In the genomic region with DNA sequence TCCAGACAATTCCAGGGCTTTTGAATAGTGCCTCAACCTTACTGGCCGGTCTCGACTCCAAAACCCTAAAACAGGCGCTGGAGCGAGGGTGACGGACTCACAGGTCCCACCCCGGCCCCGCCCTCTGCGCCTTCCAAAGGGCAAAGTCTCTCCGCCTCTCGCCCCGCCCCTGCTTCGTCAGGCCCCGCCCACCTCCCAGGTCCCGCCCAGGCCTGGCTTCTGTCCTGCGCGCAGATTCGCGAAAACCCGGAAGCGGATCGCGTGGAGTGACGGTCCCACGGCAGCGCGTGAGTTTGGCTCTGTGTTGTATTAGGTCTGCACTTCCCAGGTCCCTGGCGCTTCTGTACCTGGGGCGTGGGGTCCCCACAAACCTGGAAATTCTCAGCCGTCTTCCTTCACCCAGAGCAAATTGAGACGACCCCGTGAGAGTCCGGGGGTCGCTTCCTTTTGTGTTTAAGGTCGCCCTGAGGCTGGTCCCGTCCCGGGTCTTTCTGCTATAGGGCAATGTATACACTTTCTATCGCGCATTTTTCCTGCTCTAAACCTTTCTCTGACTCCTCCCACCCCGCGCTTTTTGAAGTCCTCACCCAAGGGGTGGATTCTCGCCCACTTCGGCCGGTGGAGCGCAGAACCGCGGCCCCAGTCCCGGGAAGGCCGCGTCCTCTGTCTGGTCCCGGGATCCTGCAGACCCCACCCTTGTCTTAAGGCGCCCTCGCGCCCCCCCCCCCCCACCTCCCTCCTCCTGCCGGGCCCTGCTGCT, we compare ENCODE assay signal across 8 cellular contexts. TPM values are rescaled to one million over a fixed set of nuclear protein-coding genes. Genes with fewer than 3 reads are reported as not detected.
DNase-seq lines count a peak whose midpoint lies in the region; ATAC-seq and TF ChIP-seq lines count a peak whose summit lies in the region.

A gene (plus strand): TSS at position 231 of the 760 bp plus-strand sequence. CDS start 16,090 bp downstream, outside the sequence.

- H3K9me3 Mint-ChIP-seq in activated T-helper 17 cell treated with anti-CD3 and anti-CD28 coated beads, Interleukin-2, amount 50 U/mL, for 72 hours, result peaks cover 23% of the 10 kb centered on the region
- peaks cover 10% of the 10 kb centered on the region for H3K9me3 Mint-ChIP-seq in natural killer cell treated with Interleukin-12 subunit alpha and Interleukin-12 subunit beta and Interleukin-15 and Interleukin-18, amount 100 ng/mL, for 72 hours
- peaks cover 10 to 13% of the 10 kb centered on the region in 2 donors for H3K9me3 Mint-ChIP-seq in stimulated activated naive B cell treated with anti-CD40 and anti-IgM and Interleukin-4, amounts not matched to agents 10 μg/mL and 1 μg/mL and 100 μg/mL, for 72 hours

- TF ChIP-seq CTCF in BE2C (IDR thresholded peaks at IDR 0.05; ENCODE audit: low read depth, low read length) (no peak), fibroblast of pulmonary artery (IDR thresholded peaks at IDR 0.05; ENCODE audit: low read length, missing control alignments) (no peak)

- H3K27me3 Mint-ChIP-seq in activated T-helper 17 cell treated with anti-CD3 and anti-CD28 coated beads, Interleukin-2, amount 50 U/mL, for 72 hours, result peaks cover 8% of the 10 kb centered on the region
- H3K27me3 Mint-ChIP-seq in natural killer cell treated with Interleukin-12 subunit alpha and Interleukin-12 subunit beta and Interleukin-15 and Interleukin-18, amount 100 ng/mL, for 72 hours, result peaks cover 0 to 12% of the 10 kb centered on the region in 2 donors
- peaks cover 26 to 32% of the 10 kb centered on the region in 2 donors for H3K27me3 Mint-ChIP-seq in stimulated activated naive B cell treated with anti-CD40 and anti-IgM and Interleukin-4, amounts not matched to agents 10 μg/mL and 1 μg/mL and 100 μg/mL, for 72 hours

- DNase-seq in BE2C (peak; percentile 95), HS-5 (ENCODE audit: low read depth) (peak; percentile 20), fibroblast of pulmonary artery (ENCODE audit: low read depth) (peak; percentile 87)
- peak; percentile 91 for DNase-seq in natural killer cell treated with Interleukin-12 subunit alpha and Interleukin-12 subunit beta and Interleukin-15 and Interleukin-18, amount 100 ng/mL, for 72 hours (ENCODE audit: low spot score)
- peak; percentile 87 for DNase-seq in stimulated activated naive B cell treated with anti-CD40 and anti-IgM and Interleukin-4, amounts not matched to agents 10 μg/mL and 1 μg/mL and 100 μg/mL, for 72 hours

- H3K36me3 Mint-ChIP-seq in activated T-helper 17 cell treated with anti-CD3 and anti-CD28 coated beads, Interleukin-2, amount 50 U/mL, for 72 hours (ENCODE audit: low read depth), result peaks cover 31% of the 10 kb centered on the region
- H3K36me3 Mint-ChIP-seq in natural killer cell treated with Interleukin-12 subunit alpha and Interleukin-12 subunit beta and Interleukin-15 and Interleukin-18, amount 100 ng/mL, for 72 hours, result peaks cover 22% of the 10 kb centered on the region
- H3K36me3 Mint-ChIP-seq in stimulated activated naive B cell treated with anti-CD40 and anti-IgM and Interleukin-4, amounts not matched to agents 10 μg/mL and 1 μg/mL and 100 μg/mL, for 72 hours, result peaks cover 29 to 40% of the 10 kb centered on the region in 2 donors

- no peaks in the 10 kb centered on the region for H3K27me3 ChIP-seq in BE2C

- no peaks in the 10 kb centered on the region for H3K9me3 ChIP-seq in BE2C

- peak within 1 kb of the TSS; percentile 82 for H3K4me3 Mint-ChIP-seq in activated T-helper 17 cell treated with anti-CD3 and anti-CD28 coated beads, Interleukin-2, amount 50 U/mL, for 72 hours
- peak within 1 kb of the TSS; percentile 83 for H3K4me3 Mint-ChIP-seq in natural killer cell treated with Interleukin-12 subunit alpha and Interleukin-12 subunit beta and Interleukin-15 and Interleukin-18, amount 100 ng/mL, for 72 hours
- H3K4me3 Mint-ChIP-seq in stimulated activated naive B cell treated with anti-CD40 and anti-IgM and Interleukin-4, amounts not matched to agents 10 μg/mL and 1 μg/mL and 100 μg/mL, for 72 hours, result peak within 1 kb of the TSS; percentile 89 to 92

- ATAC-seq in GM19372 (IDR thresholded peaks at IDR 0.05; ENCODE audit: low read depth, unreplicated experiment), result peak; percentile 56
- peak; percentile 98 for ATAC-seq in activated T-helper 17 cell treated with anti-CD3 and anti-CD28 coated beads, Interleukin-2, amount 50 U/mL, for 72 hours (replicated peaks)
- peak; percentile 99 to 100 for ATAC-seq in natural killer cell treated with Interleukin-12 subunit alpha and Interleukin-12 subunit beta and Interleukin-15 and Interleukin-18, amount 100 ng/mL, for 72 hours
- peak; percentile 95 to 97 for ATAC-seq in stimulated activated naive B cell treated with anti-CD40 and anti-IgM and Interleukin-4, amounts not matched to agents 10 μg/mL and 1 μg/mL and 100 μg/mL, for 72 hours (replicated peaks)

- H3K4me1 ChIP-seq in BE2C, result no peaks in the 10 kb centered on the region

- H3K4me1 Mint-ChIP-seq in activated T-helper 17 cell treated with anti-CD3 and anti-CD28 coated beads, Interleukin-2, amount 50 U/mL, for 72 hours, result peaks cover 14% of the 10 kb centered on the region
- H3K4me1 Mint-ChIP-seq in natural killer cell treated with Interleukin-12 subunit alpha and Interleukin-12 subunit beta and Interleukin-15 and Interleukin-18, amount 100 ng/mL, for 72 hours (ENCODE audit: low read depth in 2 of 2), result peaks cover 17 to 22% of the 10 kb centered on the region in 2 donors
- H3K4me1 Mint-ChIP-seq in stimulated activated naive B cell treated with anti-CD40 and anti-IgM and Interleukin-4, amounts not matched to agents 10 μg/mL and 1 μg/mL and 100 μg/mL, for 72 hours, result peaks cover 21 to 37% of the 10 kb centered on the region in 2 donors

- H3K4me3 ChIP-seq in BE2C (ENCODE audit: low read depth, low read length), result peak within 1 kb of the TSS; percentile 67
- H3K4me3 ChIP-seq in fibroblast of pulmonary artery (replicated peaks; ENCODE audit: low read depth, low read length), result peak within 1 kb of the TSS; percentile 92

- no peaks in the 10 kb centered on the region for H3K36me3 ChIP-seq in BE2C

- peak within 1 kb of the TSS; percentile 80 for H3K27ac Mint-ChIP-seq in activated T-helper 17 cell treated with anti-CD3 and anti-CD28 coated beads, Interleukin-2, amount 50 U/mL, for 72 hours
- peak within 1 kb of the TSS; percentile 26 to 76 for H3K27ac Mint-ChIP-seq in natural killer cell treated with Interleukin-12 subunit alpha and Interleukin-12 subunit beta and Interleukin-15 and Interleukin-18, amount 100 ng/mL, for 72 hours
- H3K27ac Mint-ChIP-seq in stimulated activated naive B cell treated with anti-CD40 and anti-IgM and Interleukin-4, amounts not matched to agents 10 μg/mL and 1 μg/mL and 100 μg/mL, for 72 hours, result peak within 1 kb of the TSS; percentile 93

TF ChIP-seq in PFSK-1, 5 proteins besides CTCF, POLR2A, EP300 and RAD21:
- TF ChIP-seq, protein P1, sequence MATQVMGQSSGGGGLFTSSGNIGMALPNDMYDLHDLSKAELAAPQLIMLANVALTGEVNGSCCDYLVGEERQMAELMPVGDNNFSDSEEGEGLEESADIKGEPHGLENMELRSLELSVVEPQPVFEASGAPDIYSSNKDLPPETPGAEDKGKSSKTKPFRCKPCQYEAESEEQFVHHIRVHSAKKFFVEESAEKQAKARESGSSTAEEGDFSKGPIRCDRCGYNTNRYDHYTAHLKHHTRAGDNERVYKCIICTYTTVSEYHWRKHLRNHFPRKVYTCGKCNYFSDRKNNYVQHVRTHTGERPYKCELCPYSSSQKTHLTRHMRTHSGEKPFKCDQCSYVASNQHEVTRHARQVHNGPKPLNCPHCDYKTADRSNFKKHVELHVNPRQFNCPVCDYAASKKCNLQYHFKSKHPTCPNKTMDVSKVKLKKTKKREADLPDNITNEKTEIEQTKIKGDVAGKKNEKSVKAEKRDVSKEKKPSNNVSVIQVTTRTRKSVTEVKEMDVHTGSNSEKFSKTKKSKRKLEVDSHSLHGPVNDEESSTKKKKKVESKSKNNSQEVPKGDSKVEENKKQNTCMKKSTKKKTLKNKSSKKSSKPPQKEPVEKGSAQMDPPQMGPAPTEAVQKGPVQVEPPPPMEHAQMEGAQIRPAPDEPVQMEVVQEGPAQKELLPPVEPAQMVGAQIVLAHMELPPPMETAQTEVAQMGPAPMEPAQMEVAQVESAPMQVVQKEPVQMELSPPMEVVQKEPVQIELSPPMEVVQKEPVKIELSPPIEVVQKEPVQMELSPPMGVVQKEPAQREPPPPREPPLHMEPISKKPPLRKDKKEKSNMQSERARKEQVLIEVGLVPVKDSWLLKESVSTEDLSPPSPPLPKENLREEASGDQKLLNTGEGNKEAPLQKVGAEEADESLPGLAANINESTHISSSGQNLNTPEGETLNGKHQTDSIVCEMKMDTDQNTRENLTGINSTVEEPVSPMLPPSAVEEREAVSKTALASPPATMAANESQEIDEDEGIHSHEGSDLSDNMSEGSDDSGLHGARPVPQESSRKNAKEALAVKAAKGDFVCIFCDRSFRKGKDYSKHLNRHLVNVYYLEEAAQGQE (IDR thresholded peaks at IDR 0.05; ENCODE audit: insufficient read depth in 1 of 2, low read depth in 2 of 2, low read length in 2 of 2), result no peak
- TF ChIP-seq POLR2AphosphoS5 (IDR thresholded peaks at IDR 0.05; ENCODE audit: low read depth, low read length) (peak; percentile 69), SIN3A (IDR thresholded peaks at IDR 0.05; ENCODE audit: borderline replicate concordance, insufficient read depth, low read length) (peak; percentile 49; the same call in 1 of the 2 replicates)

RNA-seq across cellular contexts. Expression of the gene that starts here (rescaled TPM):
- polyA plus RNA-seq in BE2C (2012; ENCODE audit: insufficient read depth, insufficient read length, low read depth), result 0.22 TPM
- polyA plus RNA-seq in PFSK-1 (2012; ENCODE audit: insufficient read length, low read depth), result 0.33 TPM
- total RNA-seq in activated T-helper 17 cell treated with anti-CD3 and anti-CD28 coated beads, Interleukin-2, amount 50 U/mL, for 72 hours, result 1 to 10 TPM; 3.4 to 8.4 TPM
- 1 to 10 TPM; 3.9 to 6.2 TPM for total RNA-seq in natural killer cell treated with Interleukin-12 subunit alpha and Interleukin-12 subunit beta and Interleukin-15 and Interleukin-18, amount 100 ng/mL, for 72 hours

Comparison
In these comparisons a context has a peak if more than half of its experiments do, and no peak if none do; other contexts are left out.
1. Peak in every context shown above with its lines: DNase-seq, ATAC-seq and H3K4me3 ChIP-seq.
2. DNase-seq: peak in every context shown above with its lines; median percentile 95 in BE2C; 91 in natural killer cell treated with Interleukin-12 subunit alpha and Interleukin-12 subunit beta and Interleukin-15 and Interleukin-18, amount 100 ng/mL, for 72 hours; 87 in fibroblast of pulmonary artery; 87 in stimulated activated naive B cell treated with anti-CD40 and anti-IgM and Interleukin-4, amounts not matched to agents 10 μg/mL and 1 μg/mL and 100 μg/mL, for 72 hours; 20 in HS-5.